Comparison of ENCODE assay signal across 11 cellular contexts in genomic region chr14:51845811-51846210, GRCh38. TPM values are rescaled to one million over a fixed set of nuclear protein-coding genes. Genes with fewer than 3 reads are reported as not detected.
DNase-seq lines count a peak whose midpoint lies in the region; ATAC-seq, FAIRE-seq and TF ChIP-seq lines count a peak whose summit lies in the region.
"Had no signal": no experiment of that assay in that cellular context is flagged by ENCODE, and none has a peak within 500 bp of the region (broad histone marks: within the 10 kb centered on the region; RNA-seq: fewer than 3 reads in every experiment).

No MANE protein-coding gene starts in this region.

- no peak for ATAC-seq in CD8-positive, alpha-beta T cell
- no peak for ATAC-seq in WTC11

- no peaks in the 10 kb centered on the region for H3K36me3 ChIP-seq in CD8-positive, alpha-beta T cell (ENCODE audit: insufficient read depth, low read length)

- H3K4me3 ChIP-seq in CD8-positive, alpha-beta T cell (ENCODE audit: low read depth, low read length), result no peak overlapping the region
- H3K4me3 ChIP-seq: mucosa of descending colon, testis had no signal

- H3K9me3 Mint-ChIP-seq in CD8-positive, alpha-beta T cell, result peaks cover 10% of the 10 kb centered on the region
- no peaks in the 10 kb centered on the region for H3K9me3 Mint-ChIP-seq in WTC11
- peaks cover 0 to 5% (median under 1%) of the 10 kb centered on the region in 6 donors for H3K9me3 Mint-ChIP-seq in immature natural killer cell

- H3K4me1 ChIP-seq in CD8-positive, alpha-beta T cell (ENCODE audit: insufficient read depth, low read length), result peaks cover 34% of the 10 kb centered on the region
- H3K4me1 ChIP-seq: testis had no signal

- DNase-seq in CD8-positive, alpha-beta T cell, result no peak
- DNase-seq in GM19239 (ENCODE audit: insufficient read length, low spot score) (no peak), WTC11 (ENCODE audit: low spot score) (no peak), immature natural killer cell (no peak), globus pallidus (ENCODE audit: low spot score) (no peak), NCI-H524 treated with DMSO at 0.1 percent for 48 hours (lab: John Stamatoyannopoulos, UW) (no peak)
- no peak for DNase-seq in activated effector memory CD4-positive, alpha-beta T cell treated with Interleukin-2 at 50 U/mL for 16 hours
- DNase-seq: right cardiac atrium, testis had no signal

- peak; percentile 79 for FAIRE-seq in GM19239 (lab: Jason Lieb, UNC)
- FAIRE-seq: D721Med had no signal

- POLR2A ChIA-PET in CD8-positive, alpha-beta T cell (lab: Charles Lee), result interaction anchor here (1.4 to 3.8 kb wide), 7 partner anchors 10 to 55 kb away, joined by 3 to 49 read pairs (median 12); partner anchors contain the start of gene GNG2
- POLR2A ChIA-PET in WTC11 (lab: Charles Lee), result no interaction called here

- H3K4me1 Mint-ChIP-seq in CD8-positive, alpha-beta T cell (ENCODE audit: low read depth), result peaks cover 55% of the 10 kb centered on the region
- H3K4me1 Mint-ChIP-seq in WTC11 (peaks cover 27% of the 10 kb centered on the region), immature natural killer cell (peaks cover 75 to 88% of the 10 kb centered on the region in 2 donors)

- no peaks in the 10 kb centered on the region for H3K27me3 ChIP-seq in CD8-positive, alpha-beta T cell (ENCODE audit: insufficient read depth, low read length)
- H3K27me3 ChIP-seq: testis had no signal

- no peak for TF ChIP-seq CTCF in CD8-positive, alpha-beta T cell (IDR thresholded peaks at IDR 0.05)
- TF ChIP-seq CTCF in WTC11 (IDR thresholded peaks at IDR 0.05), result no peak

- CTCF ChIA-PET in CD8-positive, alpha-beta T cell (lab: Charles Lee), result interaction anchor here (0.9 to 3.2 kb wide), 5 partner anchors 15 to 134 kb away, joined by 3 to 19 read pairs (median 8); partner anchors contain the start of gene GNG2
- CTCF ChIA-PET in WTC11 (lab: Charles Lee), result interaction anchor here (0.6 to 1.5 kb wide), 2 partner anchors 15 to 16 kb away, joined by 4 read pairs; partner anchors contain the start of gene GNG2

- H3K4me3 Mint-ChIP-seq in CD8-positive, alpha-beta T cell, result peak overlapping the region; percentile 24
- no peak overlapping the region; the same call in 1 of the 2 replicates for H3K4me3 Mint-ChIP-seq in WTC11
- H3K4me3 Mint-ChIP-seq in immature natural killer cell, result peak overlapping the region; percentile 50 to 93 (median 79)

- H3K27ac Mint-ChIP-seq in CD8-positive, alpha-beta T cell, result peak overlapping the region; percentile 97
- peak overlapping the region; percentile 76; the same call in 1 of the 2 replicates for H3K27ac Mint-ChIP-seq in WTC11
- peak overlapping the region; percentile 99 to 100 (median 100) for H3K27ac Mint-ChIP-seq in immature natural killer cell

- H3K9me3 ChIP-seq in CD8-positive, alpha-beta T cell (ENCODE audit: low read length), result no peaks in the 10 kb centered on the region
- H3K9me3 ChIP-seq: mucosa of descending colon, testis had no signal

- no peaks in the 10 kb centered on the region for H3K36me3 Mint-ChIP-seq in CD8-positive, alpha-beta T cell
- no peaks in the 10 kb centered on the region for H3K36me3 Mint-ChIP-seq in WTC11
- H3K36me3 Mint-ChIP-seq in immature natural killer cell, result peaks cover 5 to 11% (median 5%) of the 10 kb centered on the region in 3 donors

- no peaks in the 10 kb centered on the region for H3K27me3 Mint-ChIP-seq in CD8-positive, alpha-beta T cell (ENCODE audit: low read depth)
- no peaks in the 10 kb centered on the region for H3K27me3 Mint-ChIP-seq in WTC11 (ENCODE audit: low read depth)
- peaks cover 24 to 31% (median 27%) of the 10 kb centered on the region in 3 donors for H3K27me3 Mint-ChIP-seq in immature natural killer cell (ENCODE audit: low read depth in 3 of 3)

- peak overlapping the region; percentile 97 for H3K27ac ChIP-seq in CD8-positive, alpha-beta T cell (ENCODE audit: low read depth, low read length)
- H3K27ac ChIP-seq: testis had no signal

- intact Hi-C loops in CD8-positive, alpha-beta T cell (cut with DNase I, micrococcal nuclease), result loop anchor here (1.0 to 10.0 kb wide), 11 partner anchors 36 to 1984 kb away; partner anchors contain the start of genes DDHD1 (in 1 of the 2), DMAC2L (in 1 of the 2), GPR137C (in 1 of the 2) and L2HGDH (in 1 of the 2)

TF ChIP-seq in WTC11, 78 proteins besides CTCF, POLR2A, EP300 and RAD21:
- TF ChIP-seq NR1H2 (CRISPR knock-in tag; IDR thresholded peaks at IDR 0.05) (no peak), ATF3 (CRISPR knock-in tag; conservative IDR thresholded peaks at IDR 0.05) (no peak), NFATC4 (CRISPR knock-in tag; IDR thresholded peaks at IDR 0.05) (no peak), ETV6 (CRISPR knock-in tag; IDR thresholded peaks at IDR 0.05) (no peak), MXD4 (CRISPR knock-in tag; IDR thresholded peaks at IDR 0.05; ENCODE audit: borderline replicate concordance) (no peak), CREM (CRISPR knock-in tag; IDR thresholded peaks at IDR 0.05) (no peak), ZNF396 (CRISPR knock-in tag; IDR thresholded peaks at IDR 0.05; ENCODE audit: borderline replicate concordance) (no peak), ZNF416 (CRISPR knock-in tag; IDR thresholded peaks at IDR 0.05) (no peak), GABPB1 (CRISPR knock-in tag; IDR thresholded peaks at IDR 0.05) (no peak), ZBTB43 (CRISPR knock-in tag; IDR thresholded peaks at IDR 0.05) (no peak), ZNF281 (CRISPR knock-in tag; IDR thresholded peaks at IDR 0.05) (no peak), NFE2L1 (CRISPR knock-in tag; IDR thresholded peaks at IDR 0.05) (no peak)

RNA-seq across cellular contexts. Expression of gene GNG2, which starts 14.6 kb away (rescaled TPM):
- 100 to 1,000 TPM; 166 to 169 TPM for total RNA-seq in CD8-positive, alpha-beta T cell
- 10.4 to 11.4 TPM (median 10.7 TPM) in 3 replicates for total RNA-seq in WTC11 (2021)
- 100 to 1,000 TPM; 391 to 466 (median 462) TPM for polyA plus RNA-seq in immature natural killer cell

Comparison
In these comparisons a context has a peak if more than half of its experiments do, and no peak if none do; other contexts are left out.
1. RNA of gene GNG2, which starts 14.6 kb away (total RNA-seq): 166 to 169 TPM in CD8-positive, alpha-beta T cell; 10.4 to 11.4 TPM in WTC11; every median in the first group is over 10 times any median in the second.
2. Peak in every context shown above with its lines, with median percentiles within 50 percentile points of each other: H3K27ac Mint-ChIP-seq.